12 cellular contexts compared by ENCODE assay signal in the genomic region with DNA sequence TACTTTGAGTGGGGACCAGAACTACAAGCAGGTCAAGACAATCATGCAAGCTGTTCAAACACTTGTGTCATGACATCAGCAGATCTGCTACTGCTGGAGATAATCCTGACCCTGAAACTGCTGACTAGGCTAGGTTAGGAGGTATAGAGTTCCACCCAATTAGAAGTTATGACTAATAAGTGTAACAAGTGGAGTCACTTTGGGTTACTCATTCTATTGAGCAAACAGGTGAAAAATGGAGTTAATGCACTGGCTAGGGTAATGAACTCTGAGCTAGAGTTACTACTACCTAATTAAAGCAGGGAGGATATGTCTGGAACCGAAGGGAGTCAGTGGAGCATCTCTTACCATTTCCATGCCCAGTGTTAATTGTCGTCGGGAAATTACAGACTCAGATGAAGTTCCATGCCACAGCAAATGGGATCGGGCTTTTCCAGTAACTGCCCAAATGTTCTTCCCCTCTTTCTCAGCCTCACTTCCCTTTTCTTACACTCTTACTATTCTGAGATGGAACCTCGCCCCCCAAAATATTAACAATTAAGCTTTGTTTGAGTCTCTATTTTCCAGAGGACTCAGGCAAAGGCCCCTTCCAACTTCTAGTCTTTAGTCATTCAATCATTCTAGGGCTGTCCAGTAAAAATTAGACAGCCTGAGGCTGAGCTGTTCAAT. TPM values are rescaled to one million over a fixed set of nuclear protein-coding genes. Genes with fewer than 3 reads are reported as not detected.
DNase-seq lines count a peak whose midpoint lies in the region; ATAC-seq, FAIRE-seq and TF ChIP-seq lines count a peak whose summit lies in the region.
"Had no signal": no experiment of that assay in that cellular context is flagged by ENCODE, and none has a peak within 500 bp of the region (broad histone marks: within the 10 kb centered on the region; RNA-seq: fewer than 3 reads in every experiment).

No MANE protein-coding gene starts in this region.

- H3K9me3 ChIP-seq in BE2C: no peaks in the 10 kb centered on the region

- H3K4me1 ChIP-seq in BE2C: no peaks in the 10 kb centered on the region

- H3K36me3 ChIP-seq in BE2C: no peaks in the 10 kb centered on the region

- H3K4me3 ChIP-seq in BE2C (ENCODE audit: low read depth, low read length): no peak overlapping the region

- no peak for TF ChIP-seq CTCF in BE2C (IDR thresholded peaks at IDR 0.05; ENCODE audit: low read depth, low read length)

- no peak for FAIRE-seq in RCC 7860 (lab: Jason Lieb, UNC)

- DNase-seq in DMS53 (lab: John Stamatoyannopoulos, UW) (peak; percentile 92), RCC 7860 (ENCODE audit: low spot score) (peak; percentile 55), kidney glomerular epithelial cell (lab: John Stamatoyannopoulos, UW) (peak; percentile 76), BE2C (no peak), HuH-7.5 (ENCODE audit: low spot score) (no peak), NCI-H2107 (lab: John Stamatoyannopoulos, UW) (no peak)
- DNase-seq: amygdala, glutamatergic neuron, NCI-H2171 treated with DMSO at 0.1 percent for 48 hours, occipital lobe had no signal

- no peaks in the 10 kb centered on the region for H3K27me3 ChIP-seq in BE2C

- ATAC-seq in GM21529 (IDR thresholded peaks at IDR 0.05; ENCODE audit: unreplicated experiment) (peak; percentile 45), HG02642 (IDR thresholded peaks at IDR 0.05; ENCODE audit: poor library complexity, unreplicated experiment) (no peak)

RNA-seq across cellular contexts. Expression of gene MANBA, which starts 19.8 kb away (rescaled TPM):
- polyA plus RNA-seq in BE2C (2012; ENCODE audit: insufficient read depth, insufficient read length, low read depth): 4.9 TPM

RNA-seq across cellular contexts. Expression of gene UBE2D3, which starts 46.7 kb away (rescaled TPM):
- 250 TPM for polyA plus RNA-seq in BE2C (2012; ENCODE audit: insufficient read depth, insufficient read length, low read depth)

Comparison
In these comparisons a context has a peak if more than half of its experiments do, and no peak if none do; other contexts are left out.
1. DNase-seq: peak in DMS53 (single experiment), RCC 7860 (single experiment) and kidney glomerular epithelial cell (single experiment); none in BE2C (single experiment), HuH-7.5 (single experiment) and NCI-H2107 (single experiment).